In the genomic region with DNA sequence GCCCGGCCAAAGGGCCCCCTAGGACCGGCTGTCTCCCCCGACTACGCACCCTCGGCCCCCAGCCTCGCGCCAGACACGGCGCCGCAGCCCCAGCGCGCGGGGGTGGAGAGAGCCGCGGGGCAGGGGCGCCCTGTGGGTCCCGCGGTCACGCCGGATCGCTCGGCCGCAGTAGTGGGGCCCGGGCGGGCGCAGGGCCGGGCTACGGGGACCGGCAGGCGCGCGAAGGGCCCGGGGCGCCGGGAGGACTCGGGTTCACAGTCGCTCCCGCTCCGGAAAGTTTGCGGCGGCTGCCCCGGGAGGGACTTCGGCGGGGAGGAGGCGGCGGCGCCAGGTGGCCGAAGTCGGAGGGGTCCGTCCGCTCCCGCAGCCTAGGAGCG, we compare ENCODE assay signal across 1 cellular context.
A peak's percentile ranks its signal among the peaks of the same experiment; 100 is the strongest.
TF ChIP-seq lines count a peak whose summit lies in the region.

No MANE protein-coding gene starts in this region.

TF ChIP-seq in K562, 482 proteins besides CTCF, POLR2A, EP300 and RAD21 (continued from another document and continues in another):
- TF ChIP-seq, protein P1, sequence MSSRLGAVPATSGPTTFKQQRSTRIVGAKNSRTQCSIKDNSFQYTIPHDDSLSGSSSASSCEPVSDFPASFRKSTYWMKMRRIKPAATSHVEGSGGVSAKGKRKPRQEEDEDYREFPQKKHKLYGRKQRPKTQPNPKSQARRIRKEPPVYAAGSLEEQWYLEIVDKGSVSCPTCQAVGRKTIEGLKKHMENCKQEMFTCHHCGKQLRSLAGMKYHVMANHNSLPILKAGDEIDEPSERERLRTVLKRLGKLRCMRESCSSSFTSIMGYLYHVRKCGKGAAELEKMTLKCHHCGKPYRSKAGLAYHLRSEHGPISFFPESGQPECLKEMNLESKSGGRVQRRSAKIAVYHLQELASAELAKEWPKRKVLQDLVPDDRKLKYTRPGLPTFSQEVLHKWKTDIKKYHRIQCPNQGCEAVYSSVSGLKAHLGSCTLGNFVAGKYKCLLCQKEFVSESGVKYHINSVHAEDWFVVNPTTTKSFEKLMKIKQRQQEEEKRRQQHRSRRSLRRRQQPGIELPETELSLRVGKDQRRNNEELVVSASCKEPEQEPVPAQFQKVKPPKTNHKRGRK (tag; IDR thresholded peaks at IDR 0.05), result no peak
- TF ChIP-seq MAFF (IDR thresholded peaks at IDR 0.05; ENCODE audit: low read length) (no peak), KDM2B (CRISPR knock-in tag; IDR thresholded peaks at IDR 0.05) (no peak), BHLHE40 (IDR thresholded peaks at IDR 0.05; ENCODE audit: low read length) (no peak), ATF7 (IDR thresholded peaks at IDR 0.05) (no peak), CHD1 (IDR thresholded peaks at IDR 0.05; ENCODE audit: low read length) (no peak), TCF15 (CRISPR knock-in tag; IDR thresholded peaks at IDR 0.05) (no peak), RFX1 (IDR thresholded peaks at IDR 0.05) (no peak), ZBTB2 (IDR thresholded peaks at IDR 0.05) (no peak), RBM15 (IDR thresholded peaks at IDR 0.05; ENCODE audit: insufficient read depth, low read length) (no peak), FOXK2 (conservative IDR thresholded peaks at IDR 0.05 in 1 of 2, IDR thresholded peaks at IDR 0.05 in 1 of 2; ENCODE audit: low read depth in 2 of 2) (no peak), ZNF639 (CRISPR knock-in tag; conservative IDR thresholded peaks at IDR 0.05 in 1 of 2, IDR thresholded peaks at IDR 0.05 in 1 of 2) (peak in 1 of 2 experiments; percentile 7; a peak in 1 of 4 replicates), PATZ1 (CRISPR knock-in tag; IDR thresholded peaks at IDR 0.05; ENCODE audit: borderline replicate concordance) (no peak), DACH1 (IDR thresholded peaks at IDR 0.05; ENCODE audit: partially characterized antibody) (no peak), NR2C2 (CRISPR knock-in tag; IDR thresholded peaks at IDR 0.05) (no peak), NR2C2 (tag; IDR thresholded peaks at IDR 0.05) (no peak), GTF3C2 (IDR thresholded peaks at IDR 0.05; ENCODE audit: borderline replicate concordance, extremely low read depth, insufficient read length) (no peak), HMG20B (CRISPR knock-in tag; IDR thresholded peaks at IDR 0.05) (no peak), THAP7 (CRISPR knock-in tag; IDR thresholded peaks at IDR 0.05) (no peak), STAT5A (IDR thresholded peaks at IDR 0.05; ENCODE audit: borderline replicate concordance, low read length) (no peak), MCM7 (IDR thresholded peaks at IDR 0.05) (no peak), GATA2 (CRISPR knock-in tag; IDR thresholded peaks at IDR 0.05) (no peak), EGR1 (conservative IDR thresholded peaks at IDR 0.05) (peak; percentile 19; the same call in 1 of the 2 replicates), HNRNPUL1 (IDR thresholded peaks at IDR 0.05; ENCODE audit: low read length) (no peak), TFE3 (CRISPR knock-in tag; IDR thresholded peaks at IDR 0.05) (no peak), ZNF197 (CRISPR knock-in tag; IDR thresholded peaks at IDR 0.05; ENCODE audit: low read depth) (0 out of 2 replicates have a peak, but pooled peaks have one; percentile 12), SLC30A9 (CRISPR knock-in tag; IDR thresholded peaks at IDR 0.05) (no peak), RBBP5 (IDR thresholded peaks at IDR 0.05; ENCODE audit: borderline replicate concordance, insufficient read depth, low read length, poor library complexity, severe bottlenecking) (peak; percentile 79), SMAD2 (IDR thresholded peaks at IDR 0.05; ENCODE audit: low read depth, low read length) (no peak)
- TF ChIP-seq, protein P2, sequence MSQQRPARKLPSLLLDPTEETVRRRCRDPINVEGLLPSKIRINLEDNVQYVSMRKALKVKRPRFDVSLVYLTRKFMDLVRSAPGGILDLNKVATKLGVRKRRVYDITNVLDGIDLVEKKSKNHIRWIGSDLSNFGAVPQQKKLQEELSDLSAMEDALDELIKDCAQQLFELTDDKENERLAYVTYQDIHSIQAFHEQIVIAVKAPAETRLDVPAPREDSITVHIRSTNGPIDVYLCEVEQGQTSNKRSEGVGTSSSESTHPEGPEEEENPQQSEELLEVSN (IDR thresholded peaks at IDR 0.05; ENCODE audit: borderline replicate concordance in 1 of 2, extremely low read depth in 1 of 2, insufficient read depth in 1 of 2, insufficient read length in 1 of 2, low read depth in 1 of 2, low read length in 1 of 2, poor library complexity in 1 of 2, severe bottlenecking in 1 of 2), result peak in 1 of 2 experiments; percentile 68
- TF ChIP-seq, protein P3, sequence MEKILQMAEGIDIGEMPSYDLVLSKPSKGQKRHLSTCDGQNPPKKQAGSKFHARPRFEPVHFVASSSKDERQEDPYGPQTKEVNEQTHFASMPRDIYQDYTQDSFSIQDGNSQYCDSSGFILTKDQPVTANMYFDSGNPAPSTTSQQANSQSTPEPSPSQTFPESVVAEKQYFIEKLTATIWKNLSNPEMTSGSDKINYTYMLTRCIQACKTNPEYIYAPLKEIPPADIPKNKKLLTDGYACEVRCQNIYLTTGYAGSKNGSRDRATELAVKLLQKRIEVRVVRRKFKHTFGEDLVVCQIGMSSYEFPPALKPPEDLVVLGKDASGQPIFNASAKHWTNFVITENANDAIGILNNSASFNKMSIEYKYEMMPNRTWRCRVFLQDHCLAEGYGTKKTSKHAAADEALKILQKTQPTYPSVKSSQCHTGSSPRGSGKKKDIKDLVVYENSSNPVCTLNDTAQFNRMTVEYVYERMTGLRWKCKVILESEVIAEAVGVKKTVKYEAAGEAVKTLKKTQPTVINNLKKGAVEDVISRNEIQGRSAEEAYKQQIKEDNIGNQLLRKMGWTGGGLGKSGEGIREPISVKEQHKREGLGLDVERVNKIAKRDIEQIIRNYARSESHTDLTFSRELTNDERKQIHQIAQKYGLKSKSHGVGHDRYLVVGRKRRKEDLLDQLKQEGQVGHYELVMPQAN (IDR thresholded peaks at IDR 0.05; ENCODE audit: borderline replicate concordance), result no peak
- TF ChIP-seq, protein P4, sequence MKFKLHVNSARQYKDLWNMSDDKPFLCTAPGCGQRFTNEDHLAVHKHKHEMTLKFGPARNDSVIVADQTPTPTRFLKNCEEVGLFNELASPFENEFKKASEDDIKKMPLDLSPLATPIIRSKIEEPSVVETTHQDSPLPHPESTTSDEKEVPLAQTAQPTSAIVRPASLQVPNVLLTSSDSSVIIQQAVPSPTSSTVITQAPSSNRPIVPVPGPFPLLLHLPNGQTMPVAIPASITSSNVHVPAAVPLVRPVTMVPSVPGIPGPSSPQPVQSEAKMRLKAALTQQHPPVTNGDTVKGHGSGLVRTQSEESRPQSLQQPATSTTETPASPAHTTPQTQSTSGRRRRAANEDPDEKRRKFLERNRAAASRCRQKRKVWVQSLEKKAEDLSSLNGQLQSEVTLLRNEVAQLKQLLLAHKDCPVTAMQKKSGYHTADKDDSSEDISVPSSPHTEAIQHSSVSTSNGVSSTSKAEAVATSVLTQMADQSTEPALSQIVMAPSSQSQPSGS (CRISPR knock-in tag; IDR thresholded peaks at IDR 0.05), result no peak
- TF ChIP-seq, protein P5, sequence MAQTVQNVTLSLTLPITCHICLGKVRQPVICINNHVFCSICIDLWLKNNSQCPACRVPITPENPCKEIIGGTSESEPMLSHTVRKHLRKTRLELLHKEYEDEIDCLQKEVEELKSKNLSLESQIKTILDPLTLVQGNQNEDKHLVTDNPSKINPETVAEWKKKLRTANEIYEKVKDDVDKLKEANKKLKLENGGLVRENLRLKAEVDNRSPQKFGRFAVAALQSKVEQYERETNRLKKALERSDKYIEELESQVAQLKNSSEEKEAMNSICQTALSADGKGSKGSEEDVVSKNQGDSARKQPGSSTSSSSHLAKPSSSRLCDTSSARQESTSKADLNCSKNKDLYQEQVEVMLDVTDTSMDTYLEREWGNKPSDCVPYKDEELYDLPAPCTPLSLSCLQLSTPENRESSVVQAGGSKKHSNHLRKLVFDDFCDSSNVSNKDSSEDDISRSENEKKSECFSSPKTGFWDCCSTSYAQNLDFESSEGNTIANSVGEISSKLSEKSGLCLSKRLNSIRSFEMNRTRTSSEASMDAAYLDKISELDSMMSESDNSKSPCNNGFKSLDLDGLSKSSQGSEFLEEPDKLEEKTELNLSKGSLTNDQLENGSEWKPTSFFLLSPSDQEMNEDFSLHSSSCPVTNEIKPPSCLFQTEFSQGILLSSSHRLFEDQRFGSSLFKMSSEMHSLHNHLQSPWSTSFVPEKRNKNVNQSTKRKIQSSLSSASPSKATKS (CRISPR knock-in tag; IDR thresholded peaks at IDR 0.05), result no peak
- TF ChIP-seq, protein P6, sequence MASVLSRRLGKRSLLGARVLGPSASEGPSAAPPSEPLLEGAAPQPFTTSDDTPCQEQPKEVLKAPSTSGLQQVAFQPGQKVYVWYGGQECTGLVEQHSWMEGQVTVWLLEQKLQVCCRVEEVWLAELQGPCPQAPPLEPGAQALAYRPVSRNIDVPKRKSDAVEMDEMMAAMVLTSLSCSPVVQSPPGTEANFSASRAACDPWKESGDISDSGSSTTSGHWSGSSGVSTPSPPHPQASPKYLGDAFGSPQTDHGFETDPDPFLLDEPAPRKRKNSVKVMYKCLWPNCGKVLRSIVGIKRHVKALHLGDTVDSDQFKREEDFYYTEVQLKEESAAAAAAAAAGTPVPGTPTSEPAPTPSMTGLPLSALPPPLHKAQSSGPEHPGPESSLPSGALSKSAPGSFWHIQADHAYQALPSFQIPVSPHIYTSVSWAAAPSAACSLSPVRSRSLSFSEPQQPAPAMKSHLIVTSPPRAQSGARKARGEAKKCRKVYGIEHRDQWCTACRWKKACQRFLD (CRISPR knock-in tag; IDR thresholded peaks at IDR 0.05), result peak; percentile 45; the same call in 1 of the 2 replicates
